Comparison of ENCODE assay signal across 1 cellular context in the genomic region with DNA sequence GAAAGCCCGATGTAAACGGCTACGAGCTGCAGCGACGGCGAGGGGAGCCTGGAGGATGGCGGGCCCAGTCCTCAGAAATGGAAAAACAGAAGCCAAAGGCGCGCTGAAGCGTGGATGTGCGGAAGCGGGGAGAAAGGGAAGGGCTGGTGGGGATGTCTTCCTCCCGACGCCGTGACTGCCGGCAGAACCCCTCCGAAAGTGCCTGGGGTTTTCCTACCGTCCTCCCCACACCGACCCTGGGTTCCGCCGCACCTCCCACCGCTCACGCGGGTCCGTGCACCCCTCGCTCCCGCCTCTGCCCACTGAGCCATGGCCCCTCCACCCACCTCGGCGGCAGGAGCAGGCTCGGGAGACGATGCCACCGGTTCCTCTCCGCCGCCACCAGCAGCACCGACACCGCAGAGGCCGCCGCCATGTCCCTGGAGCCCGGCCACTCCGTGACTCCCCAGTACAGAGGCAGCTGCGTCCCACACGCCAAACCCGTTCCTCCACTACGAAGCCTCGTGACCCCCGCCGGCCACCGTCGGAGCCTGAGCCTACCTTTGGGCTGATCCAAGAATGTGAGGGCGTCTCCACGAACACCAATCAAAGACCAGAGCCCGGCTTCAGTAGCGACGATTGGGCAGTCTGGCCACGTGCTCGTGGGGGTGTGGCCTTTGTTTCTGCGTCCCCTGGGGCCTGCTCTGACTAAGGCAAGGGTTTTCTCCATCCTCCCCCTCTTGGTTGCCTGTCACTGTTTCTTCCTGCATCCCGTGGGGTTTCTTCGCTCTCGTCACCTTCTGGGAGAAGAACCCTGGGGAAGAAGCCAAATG.
A peak's percentile ranks its signal among the peaks of the same experiment; 100 is the strongest.
TF ChIP-seq lines count a peak whose summit lies in the region.

A gene (minus strand): TSS at position 471 of the 812 bp plus-strand sequence. CDS start 56 bp downstream, at position 415.

TF ChIP-seq in H1, 55 proteins besides CTCF, POLR2A, EP300 and RAD21 (continued from another document):
- peak; percentile 84 for TF ChIP-seq RBBP5 (IDR thresholded peaks at IDR 0.05; ENCODE audit: borderline replicate concordance, low read depth, low read length)
